Comparison of ENCODE assay signal across 1 cellular context in genomic region chr14:60642270-60642789, GRCh38.
A peak's percentile ranks its signal among the peaks of the same experiment; 100 is the strongest.
TF ChIP-seq lines count a peak whose summit lies in the region.

No MANE protein-coding gene starts in this region.

TF ChIP-seq in HepG2, 621 proteins besides CTCF, POLR2A, EP300 and RAD21:
- TF ChIP-seq ZBTB37 (CRISPR knock-in tag; IDR thresholded peaks at IDR 0.05), result no peak
- peak; percentile 20 for TF ChIP-seq HNRNPLL (IDR thresholded peaks at IDR 0.05; ENCODE audit: low read depth, low read length, poor library complexity, severe bottlenecking)
